In the genomic region with DNA sequence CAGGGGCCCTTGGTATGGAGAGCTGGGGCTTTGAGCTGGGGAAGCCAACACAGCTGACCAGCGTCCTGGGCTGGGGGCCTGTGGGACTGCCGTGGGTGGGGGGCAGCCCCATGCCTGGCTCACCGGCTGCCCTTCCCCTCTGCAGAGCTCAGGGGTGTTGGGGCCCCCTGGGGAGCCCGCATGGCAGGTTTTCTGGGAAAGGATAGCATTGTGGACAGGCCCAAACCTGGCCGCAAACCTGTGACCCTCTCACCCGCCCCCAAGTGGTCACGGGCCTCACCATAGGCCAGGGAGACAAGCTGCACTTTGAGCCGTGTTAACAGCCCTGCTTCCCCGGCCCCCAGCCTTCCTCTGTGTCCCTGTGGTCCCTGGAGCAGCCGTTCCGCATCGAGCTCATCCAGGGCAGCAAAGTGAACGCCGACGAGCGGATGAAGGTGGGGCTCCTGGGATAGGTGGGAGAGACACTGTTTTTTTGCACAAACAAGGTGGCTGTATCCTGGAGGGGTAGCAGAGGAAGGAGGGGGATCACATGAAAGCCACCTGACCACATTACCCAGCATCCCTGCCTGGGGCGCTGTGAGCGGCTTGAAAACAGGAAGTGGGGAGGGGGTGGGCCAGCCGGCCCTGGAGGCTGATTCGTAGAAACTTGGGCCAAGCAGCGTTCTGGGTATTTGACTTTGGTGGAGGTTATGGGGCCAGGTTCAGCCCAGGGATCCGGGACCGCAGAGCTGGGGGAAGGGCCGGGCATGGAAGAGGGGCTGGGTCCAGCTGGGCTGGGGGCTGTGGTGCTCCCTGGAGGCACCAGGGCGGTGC, we compare ENCODE assay signal across 1 cellular context.
TF ChIP-seq lines count a peak whose summit lies in the region.

No MANE protein-coding gene starts in this region.

TF ChIP-seq in HepG2, 621 proteins besides CTCF, POLR2A, EP300 and RAD21 (continued from another document and continues in another):
- TF ChIP-seq, protein P1, sequence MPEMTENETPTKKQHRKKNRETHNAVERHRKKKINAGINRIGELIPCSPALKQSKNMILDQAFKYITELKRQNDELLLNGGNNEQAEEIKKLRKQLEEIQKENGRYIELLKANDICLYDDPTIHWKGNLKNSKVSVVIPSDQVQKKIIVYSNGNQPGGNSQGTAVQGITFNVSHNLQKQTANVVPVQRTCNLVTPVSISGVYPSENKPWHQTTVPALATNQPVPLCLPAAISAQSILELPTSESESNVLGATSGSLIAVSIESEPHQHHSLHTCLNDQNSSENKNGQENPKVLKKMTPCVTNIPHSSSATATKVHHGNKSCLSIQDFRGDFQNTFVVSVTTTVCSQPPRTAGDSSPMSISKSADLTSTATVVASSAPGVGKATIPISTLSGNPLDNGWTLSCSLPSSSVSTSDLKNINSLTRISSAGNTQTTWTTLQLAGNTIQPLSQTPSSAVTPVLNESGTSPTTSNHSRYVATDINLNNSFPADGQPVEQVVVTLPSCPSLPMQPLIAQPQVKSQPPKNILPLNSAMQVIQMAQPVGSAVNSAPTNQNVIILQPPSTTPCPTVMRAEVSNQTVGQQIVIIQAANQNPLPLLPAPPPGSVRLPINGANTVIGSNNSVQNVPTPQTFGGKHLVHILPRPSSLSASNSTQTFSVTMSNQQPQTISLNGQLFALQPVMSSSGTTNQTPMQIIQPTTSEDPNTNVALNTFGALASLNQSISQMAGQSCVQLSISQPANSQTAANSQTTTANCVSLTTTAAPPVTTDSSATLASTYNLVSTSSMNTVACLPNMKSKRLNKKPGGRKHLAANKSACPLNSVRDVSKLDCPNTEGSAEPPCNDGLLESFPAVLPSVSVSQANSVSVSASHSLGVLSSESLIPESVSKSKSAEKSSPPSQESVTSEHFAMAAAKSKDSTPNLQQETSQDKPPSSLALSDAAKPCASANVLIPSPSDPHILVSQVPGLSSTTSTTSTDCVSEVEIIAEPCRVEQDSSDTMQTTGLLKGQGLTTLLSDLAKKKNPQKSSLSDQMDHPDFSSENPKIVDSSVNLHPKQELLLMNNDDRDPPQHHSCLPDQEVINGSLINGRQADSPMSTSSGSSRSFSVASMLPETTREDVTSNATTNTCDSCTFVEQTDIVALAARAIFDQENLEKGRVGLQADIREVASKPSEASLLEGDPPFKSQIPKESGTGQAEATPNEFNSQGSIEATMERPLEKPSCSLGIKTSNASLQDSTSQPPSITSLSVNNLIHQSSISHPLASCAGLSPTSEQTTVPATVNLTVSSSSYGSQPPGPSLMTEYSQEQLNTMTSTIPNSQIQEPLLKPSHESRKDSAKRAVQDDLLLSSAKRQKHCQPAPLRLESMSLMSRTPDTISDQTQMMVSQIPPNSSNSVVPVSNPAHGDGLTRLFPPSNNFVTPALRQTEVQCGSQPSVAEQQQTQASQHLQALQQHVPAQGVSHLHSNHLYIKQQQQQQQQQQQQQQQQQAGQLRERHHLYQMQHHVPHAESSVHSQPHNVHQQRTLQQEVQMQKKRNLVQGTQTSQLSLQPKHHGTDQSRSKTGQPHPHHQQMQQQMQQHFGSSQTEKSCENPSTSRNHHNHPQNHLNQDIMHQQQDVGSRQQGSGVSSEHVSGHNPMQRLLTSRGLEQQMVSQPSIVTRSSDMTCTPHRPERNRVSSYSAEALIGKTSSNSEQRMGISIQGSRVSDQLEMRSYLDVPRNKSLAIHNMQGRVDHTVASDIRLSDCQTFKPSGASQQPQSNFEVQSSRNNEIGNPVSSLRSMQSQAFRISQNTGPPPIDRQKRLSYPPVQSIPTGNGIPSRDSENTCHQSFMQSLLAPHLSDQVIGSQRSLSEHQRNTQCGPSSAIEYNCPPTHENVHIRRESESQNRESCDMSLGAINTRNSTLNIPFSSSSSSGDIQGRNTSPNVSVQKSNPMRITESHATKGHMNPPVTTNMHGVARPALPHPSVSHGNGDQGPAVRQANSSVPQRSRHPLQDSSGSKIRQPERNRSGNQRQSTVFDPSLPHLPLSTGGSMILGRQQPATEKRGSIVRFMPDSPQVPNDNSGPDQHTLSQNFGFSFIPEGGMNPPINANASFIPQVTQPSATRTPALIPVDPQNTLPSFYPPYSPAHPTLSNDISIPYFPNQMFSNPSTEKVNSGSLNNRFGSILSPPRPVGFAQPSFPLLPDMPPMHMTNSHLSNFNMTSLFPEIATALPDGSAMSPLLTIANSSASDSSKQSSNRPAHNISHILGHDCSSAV (CRISPR knock-in tag; IDR thresholded peaks at IDR 0.05; ENCODE audit: borderline replicate concordance), result no peak
- TF ChIP-seq ISL2 (CRISPR knock-in tag; IDR thresholded peaks at IDR 0.05) (peak; percentile 64; the same call in 1 of the 2 replicates), SMAD1 (CRISPR knock-in tag; IDR thresholded peaks at IDR 0.05; ENCODE audit: borderline replicate concordance, low read depth) (no peak), TEF (CRISPR knock-in tag; IDR thresholded peaks at IDR 0.05) (no peak), MTA1 (CRISPR knock-in tag; IDR thresholded peaks at IDR 0.05; ENCODE audit: borderline replicate concordance) (peak; percentile 35), RERE (CRISPR knock-in tag; IDR thresholded peaks at IDR 0.05; ENCODE audit: low read depth) (no peak), GMEB2 (CRISPR knock-in tag; IDR thresholded peaks at IDR 0.05; ENCODE audit: low read depth) (no peak), RARA (CRISPR knock-in tag; IDR thresholded peaks at IDR 0.05) (0 out of 2 replicates have a peak, but pooled peaks have one; percentile 5), ZBTB42 (CRISPR knock-in tag; IDR thresholded peaks at IDR 0.05) (no peak), MTF2 (CRISPR knock-in tag; IDR thresholded peaks at IDR 0.05; ENCODE audit: borderline replicate concordance) (no peak), BCL6 (CRISPR knock-in tag; IDR thresholded peaks at IDR 0.05) (0 out of 2 replicates have a peak, but pooled peaks have one; percentile 18), POGZ (CRISPR knock-in tag; IDR thresholded peaks at IDR 0.05) (peak; percentile 83), ATAD3A (CRISPR knock-in tag; IDR thresholded peaks at IDR 0.05) (no peak), ZNF883 (CRISPR knock-in tag; IDR thresholded peaks at IDR 0.05; ENCODE audit: not compliant biosample characterization) (peak; percentile 75), SNAPC5 (CRISPR knock-in tag; IDR thresholded peaks at IDR 0.05; ENCODE audit: borderline replicate concordance) (no peak; the same call in 1 of the 2 replicates), GRHL1 (CRISPR knock-in tag; conservative IDR thresholded peaks at IDR 0.05) (no peak), ZKSCAN1 (IDR thresholded peaks at IDR 0.05; ENCODE audit: low read length) (no peak), TOE1 (CRISPR knock-in tag; IDR thresholded peaks at IDR 0.05) (peak; percentile 52; the same call in 1 of the 2 replicates), MED13 (CRISPR knock-in tag; IDR thresholded peaks at IDR 0.05) (no peak), ZMYM3 (CRISPR knock-in tag; IDR thresholded peaks at IDR 0.05) (0 out of 2 replicates have a peak, but pooled peaks have one; percentile 41), WIZ (CRISPR knock-in tag; IDR thresholded peaks at IDR 0.05) (no peak)
- TF ChIP-seq, protein P2, sequence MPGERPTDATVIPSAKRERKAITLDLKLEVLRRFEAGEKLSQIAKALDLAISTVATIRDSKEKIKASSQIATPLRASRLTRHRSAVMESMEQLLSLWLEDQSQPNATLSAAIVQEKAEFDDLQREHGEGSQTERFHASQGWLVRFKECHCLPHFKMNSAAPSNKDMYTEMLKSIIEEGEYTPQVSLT (CRISPR knock-in tag; IDR thresholded peaks at IDR 0.05; ENCODE audit: borderline replicate concordance, low read depth), result no peak
- TF ChIP-seq, protein P3, sequence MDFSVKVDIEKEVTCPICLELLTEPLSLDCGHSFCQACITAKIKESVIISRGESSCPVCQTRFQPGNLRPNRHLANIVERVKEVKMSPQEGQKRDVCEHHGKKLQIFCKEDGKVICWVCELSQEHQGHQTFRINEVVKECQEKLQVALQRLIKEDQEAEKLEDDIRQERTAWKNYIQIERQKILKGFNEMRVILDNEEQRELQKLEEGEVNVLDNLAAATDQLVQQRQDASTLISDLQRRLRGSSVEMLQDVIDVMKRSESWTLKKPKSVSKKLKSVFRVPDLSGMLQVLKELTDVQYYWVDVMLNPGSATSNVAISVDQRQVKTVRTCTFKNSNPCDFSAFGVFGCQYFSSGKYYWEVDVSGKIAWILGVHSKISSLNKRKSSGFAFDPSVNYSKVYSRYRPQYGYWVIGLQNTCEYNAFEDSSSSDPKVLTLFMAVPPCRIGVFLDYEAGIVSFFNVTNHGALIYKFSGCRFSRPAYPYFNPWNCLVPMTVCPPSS (IDR thresholded peaks at IDR 0.05), result no peak
